31 cellular contexts compared by ENCODE assay signal in the genomic region with DNA sequence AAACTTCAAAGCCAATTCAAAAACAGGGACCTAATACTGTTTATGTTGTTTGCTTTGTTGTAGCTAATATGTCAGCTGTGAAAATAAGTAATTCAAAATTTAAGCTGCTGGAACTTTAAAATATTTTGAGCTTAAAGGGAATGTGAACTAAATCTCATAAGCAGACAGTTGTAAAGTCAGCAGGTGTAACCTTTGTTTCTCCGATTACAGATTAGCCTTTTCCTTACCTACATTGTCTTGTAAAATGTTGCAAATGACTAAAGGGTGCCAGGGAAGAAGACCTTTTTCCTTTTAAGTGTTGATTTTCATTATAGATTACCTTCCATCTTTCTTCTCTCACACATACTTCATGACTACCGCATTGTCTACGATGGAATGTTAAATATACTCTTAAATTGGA.
"Had no signal": no experiment of that assay in that cellular context is flagged by ENCODE, and none has a peak within 500 bp of the region (broad histone marks: within the 10 kb centered on the region; RNA-seq: fewer than 3 reads in every experiment).

No MANE protein-coding gene starts in this region.

- H3K27me3 Mint-ChIP-seq: activated CD4-positive, alpha-beta memory T cell treated with anti-CD3 and anti-CD28 coated beads for 36 hours; activated CD4-positive, alpha-beta T cell treated with anti-CD3 and anti-CD28 coated beads, Interleukin-2, amount 10 ng/mL, durations not matched to agents 24 days and 14 days; activated naive CD8-positive, alpha-beta T cell treated with anti-CD3 and anti-CD28 coated beads for 36 hours; naive thymus-derived CD8-positive, alpha-beta T cell; progenitor cell of endocrine pancreas had no signal

- H3K9me3 ChIP-seq: adrenal gland, neutrophil, right lobe of liver, testis, transverse colon had no signal

- H3K27me3 ChIP-seq: adrenal gland, brain microvascular endothelial cell, hepatocyte, neutrophil, right lobe of liver, testis, transverse colon had no signal

- H3K27ac ChIP-seq: adrenal gland, brain microvascular endothelial cell, epithelial cell of prostate, hepatocyte, neutrophil, right lobe of liver, testis, transverse colon, WERI-Rb-1 had no signal

- DNase-seq: activated CD4-positive, alpha-beta memory T cell treated with anti-CD3 and anti-CD28 coated beads for 36 hours; activated CD4-positive, alpha-beta T cell treated with anti-CD3 and anti-CD28 coated beads, Interleukin-2, amount 10 ng/mL, durations not matched to agents 24 days and 14 days; activated CD4-positive, CD25-positive, alpha-beta regulatory T cell treated with anti-CD3 and anti-CD28 coated beads, Interleukin-2, amount 50 U/mL, for 72 hours; activated CD8-positive, alpha-beta memory T cell treated with anti-CD3 and anti-CD28 coated beads, Interleukin-2, amount 50 U/mL, for 4 hours; activated effector memory CD4-positive, alpha-beta T cell treated with anti-CD3 and anti-CD28 coated beads, Interleukin-2, amount 50 U/mL, for 16 hours; activated naive CD4-positive, alpha-beta T cell treated with anti-CD3 and anti-CD28 coated beads for 36 hours; activated naive CD8-positive, alpha-beta T cell treated with anti-CD3 and anti-CD28 coated beads for 36 hours; activated T-cell treated with anti-CD3 and anti-CD28 coated beads, Interleukin-2, amount 50 U/mL, for 1 hour; brain microvascular endothelial cell; caudate nucleus; endodermal cell; islet precursor cell; midbrain; naive thymus-derived CD8-positive, alpha-beta T cell; right lobe of liver; stimulated activated CD4-positive, alpha-beta T cell treated with anti-CD3 and anti-CD28 coated beads, Interleukin-2, amount 100 ng/mL, for 48 hours; stimulated activated naive CD8-positive, alpha-beta T cell treated with anti-CD3 and anti-CD28 coated beads, Interleukin-15, Interleukin-2, amounts not matched to agents 100 U/mL and 50 U/mL, for 24 hours; SW 1271; T-helper 9 cell; transverse colon; WERI-Rb-1 had no signal

- H3K36me3 Mint-ChIP-seq: activated CD4-positive, alpha-beta memory T cell treated with anti-CD3 and anti-CD28 coated beads for 36 hours; activated naive CD8-positive, alpha-beta T cell treated with anti-CD3 and anti-CD28 coated beads for 36 hours; naive thymus-derived CD8-positive, alpha-beta T cell had no signal

- H3K4me3 ChIP-seq: hepatocyte, right lobe of liver, testis, transverse colon had no signal

- H3K4me1 Mint-ChIP-seq: activated CD4-positive, alpha-beta T cell treated with anti-CD3 and anti-CD28 coated beads, Interleukin-2, amount 10 ng/mL, durations not matched to agents 24 days and 14 days; activated naive CD8-positive, alpha-beta T cell treated with anti-CD3 and anti-CD28 coated beads for 36 hours; naive thymus-derived CD8-positive, alpha-beta T cell had no signal

- ATAC-seq: naive thymus-derived CD8-positive, alpha-beta T cell; right lobe of liver; stimulated activated naive CD8-positive, alpha-beta T cell treated with anti-CD3 and anti-CD28 coated beads, Interleukin-15, Interleukin-2, amounts not matched to agents 100 U/mL and 50 U/mL, for 24 hours had no signal

- H2AFZ ChIP-seq: hepatocyte had no signal

- H3K4me3 Mint-ChIP-seq: activated CD4-positive, alpha-beta memory T cell treated with anti-CD3 and anti-CD28 coated beads for 36 hours; activated CD4-positive, alpha-beta T cell treated with anti-CD3 and anti-CD28 coated beads, Interleukin-2, amount 10 ng/mL, durations not matched to agents 24 days and 14 days; activated naive CD4-positive, alpha-beta T cell treated with anti-CD3 and anti-CD28 coated beads for 36 hours; activated naive CD8-positive, alpha-beta T cell treated with anti-CD3 and anti-CD28 coated beads for 36 hours; activated T-helper 1 cell treated with anti-CD3 and anti-CD28 coated beads, Interleukin-12 subunit alpha, Interleukin-12 subunit beta, Interleukin-2, Interleukin-4 antibody, amounts not matched to agents 30 ng/mL and 10 ng/mL and 1 ng/mL, durations not matched to agents 14 hours and 24 hours and 36 hours; endodermal cell; naive thymus-derived CD8-positive, alpha-beta T cell; T-helper 1 cell treated with Interleukin-12 subunit alpha and Interleukin-12 subunit beta and Interleukin-4 antibody, amounts not matched to agents 30 μg/mL and 1 μg/mL, for 36 hours had no signal

- H3K4me1 ChIP-seq: right lobe of liver, testis, transverse colon had no signal

- H3K27ac Mint-ChIP-seq: activated CD4-positive, alpha-beta memory T cell treated with anti-CD3 and anti-CD28 coated beads for 36 hours; activated CD4-positive, alpha-beta T cell treated with anti-CD3 and anti-CD28 coated beads, Interleukin-2, amount 10 ng/mL, durations not matched to agents 24 days and 14 days; activated naive CD4-positive, alpha-beta T cell treated with anti-CD3 and anti-CD28 coated beads for 36 hours; activated naive CD8-positive, alpha-beta T cell treated with anti-CD3 and anti-CD28 coated beads for 36 hours; activated T-helper 1 cell treated with anti-CD3 and anti-CD28 coated beads, Interleukin-12 subunit alpha, Interleukin-12 subunit beta, Interleukin-2, Interleukin-4 antibody, amounts not matched to agents 30 ng/mL and 10 ng/mL and 1 ng/mL, durations not matched to agents 14 hours and 24 hours and 36 hours; endodermal cell; naive thymus-derived CD8-positive, alpha-beta T cell; progenitor cell of endocrine pancreas; T-helper 1 cell treated with Interleukin-12 subunit alpha and Interleukin-12 subunit beta and Interleukin-4 antibody, amounts not matched to agents 30 μg/mL and 1 μg/mL, for 36 hours had no signal

- FAIRE-seq: astrocyte, TTC549 had no signal

- H3K4me2 ChIP-seq: hepatocyte had no signal

- H3K36me3 ChIP-seq: adrenal gland, brain microvascular endothelial cell, neutrophil, right lobe of liver, transverse colon, WERI-Rb-1 had no signal

- H3K79me2 ChIP-seq: hepatocyte had no signal
